16 cellular contexts compared by ENCODE assay signal in genomic region chr7:43982848-43983247, GRCh38. TPM values are rescaled to one million over a fixed set of nuclear protein-coding genes. Genes with fewer than 3 reads are reported as not detected.
"Had no signal": no experiment of that assay in that cellular context is flagged by ENCODE, and none has a peak within 500 bp of the region (broad histone marks: within the 10 kb centered on the region; RNA-seq: fewer than 3 reads in every experiment).

No MANE protein-coding gene starts in this region.

RNA-seq across cellular contexts. Expression of gene SPDYE1, which starts 14.8 kb away (rescaled TPM):
- total RNA-seq: kidney; liver; mesothelial cell of epicardium; myocyte; natural killer cell treated with Interleukin-12 subunit alpha and Interleukin-12 subunit beta and Interleukin-15 and Interleukin-18, amount 100 ng/mL, for 72 hours; omental fat pad; sigmoid colon; spleen; temporal lobe; tibial nerve; urinary bladder; vagina had no signal
- polyA plus RNA-seq: lung, neural cell, sigmoid colon, small intestine, spleen, thymus, urinary bladder had no signal
